Comparison of ENCODE assay signal across 21 cellular contexts in the genomic region with DNA sequence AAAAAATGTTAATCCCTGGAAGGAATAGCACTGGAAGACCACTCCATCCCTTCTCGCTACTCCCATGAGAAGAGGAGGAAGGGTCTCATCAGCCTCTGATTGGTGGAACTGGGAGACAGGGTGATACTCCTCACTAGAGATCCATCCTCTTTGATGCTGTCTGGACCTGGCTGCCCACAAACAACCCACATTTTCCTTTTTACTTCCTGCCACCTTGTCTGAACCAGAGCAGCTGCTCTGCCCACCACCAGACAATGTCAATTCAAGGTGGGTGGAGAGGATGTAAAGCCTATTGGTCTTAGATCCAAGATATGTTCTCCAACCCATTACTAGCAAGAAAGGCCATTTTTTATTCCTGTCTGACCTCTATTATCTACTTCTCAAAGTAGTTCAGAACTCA.
DNase-seq lines count a peak whose midpoint lies in the region; ATAC-seq and TF ChIP-seq lines count a peak whose summit lies in the region.
"Had no signal": no experiment of that assay in that cellular context is flagged by ENCODE, and none has a peak within 500 bp of the region (broad histone marks: within the 10 kb centered on the region; RNA-seq: fewer than 3 reads in every experiment).

No MANE protein-coding gene starts in this region.

- H3K27ac Mint-ChIP-seq in activated T-helper 1 cell treated with anti-CD3 and anti-CD28 coated beads, Interleukin-12 subunit alpha, Interleukin-12 subunit beta, Interleukin-2, Interleukin-4 antibody, amounts not matched to agents 30 ng/mL and 10 ng/mL and 1 ng/mL, durations not matched to agents 14 hours and 24 hours and 36 hours: no peak overlapping the region
- H3K27ac Mint-ChIP-seq: B cell; CD4-positive, alpha-beta T cell; CD8-positive, alpha-beta T cell had no signal

- H3K9me1 ChIP-seq in IMR-90 (ENCODE audit: insufficient read depth, low read length): peaks cover 2% of the 10 kb centered on the region; the same call in 1 of the 2 replicates

- no peak overlapping the region for H2BK5ac ChIP-seq in IMR-90 (ENCODE audit: low read depth, low read length, poor library complexity, severe bottlenecking)

- H3K4me1 ChIP-seq in DND-41 (ENCODE audit: insufficient read depth, low read length) (no peaks in the 10 kb centered on the region), IMR-90 (ENCODE audit: control insufficient read depth, insufficient read depth, low read length) (peaks cover 10% of the 10 kb centered on the region), Loucy (ENCODE audit: insufficient read depth, low read length, poor library complexity, severe bottlenecking) (peaks cover 27% of the 10 kb centered on the region), thymus (ENCODE audit: control insufficient read depth, insufficient read depth, low read length) (no peaks in the 10 kb centered on the region)
- H3K4me1 ChIP-seq: BLaER1 treated with 17β-estradiol and CSF1 and Interleukin-3, amounts not matched to agents 10 nM and 100 nM had no signal

- H3K9me3 ChIP-seq in DND-41 (ENCODE audit: insufficient read depth, low read length, severe bottlenecking) (no peaks in the 10 kb centered on the region), IMR-90 (ENCODE audit: control insufficient read depth, insufficient read depth, low read length) (no peaks in the 10 kb centered on the region), Loucy (ENCODE audit: insufficient read depth, low read depth, low read length) (no peaks in the 10 kb centered on the region), thymus (ENCODE audit: control insufficient read depth) (no peaks in the 10 kb centered on the region)
- H3K9me3 ChIP-seq: A549, Caco-2 had no signal

- peaks cover 3% of the 10 kb centered on the region; the same call in 1 of the 2 replicates for H3F3A ChIP-seq in Loucy (ENCODE audit: low read depth)

- no peak overlapping the region for H3K9ac ChIP-seq in DND-41 (ENCODE audit: low read depth, low read length)
- no peak overlapping the region for H3K9ac ChIP-seq in IMR-90 (ENCODE audit: low read depth, low read length)
- H3K9ac ChIP-seq in Loucy (ENCODE audit: low read depth, low read length, poor library complexity, severe bottlenecking): no peak overlapping the region
- H3K9ac ChIP-seq: BLaER1 treated with 17β-estradiol and CSF1 and Interleukin-3, amounts not matched to agents 10 nM and 100 nM had no signal

- H3K4me3 ChIP-seq in DND-41 (ENCODE audit: low read depth in 1 of 2, low read length in 2 of 2) (no peak overlapping the region), IMR-90 (ENCODE audit: insufficient read depth, low read depth, low read length) (no peak overlapping the region), Loucy (ENCODE audit: low read length, poor library complexity, severe bottlenecking) (no peak overlapping the region), thymus (ENCODE audit: low read length) (no peak overlapping the region)
- H3K4me3 ChIP-seq: A549; BLaER1 treated with 17β-estradiol and CSF1 and Interleukin-3, amounts not matched to agents 10 nM and 100 nM; GM12878 had no signal

- in situ Hi-C loops in IMR-90 (cut with MboI; ENCODE audit: low sequenced_read_pairs): no loop called here

- H2BK120ac ChIP-seq in IMR-90 (ENCODE audit: low read depth, low read length): peak overlapping the region; percentile 42; the same call in 1 of the 2 replicates

- H2AK5ac ChIP-seq in IMR-90 (ENCODE audit: low read depth, low read length): peak overlapping the region; percentile 54; the same call in 1 of the 2 replicates

- POLR2A ChIA-PET in IMR-90 (lab: Charles Lee; ENCODE audit: unreplicated experiment): no interaction called here

- no peaks in the 10 kb centered on the region for H3K36me3 Mint-ChIP-seq in activated T-helper 1 cell treated with anti-CD3 and anti-CD28 coated beads, Interleukin-12 subunit alpha, Interleukin-12 subunit beta, Interleukin-2, Interleukin-4 antibody, amounts not matched to agents 30 ng/mL and 10 ng/mL and 1 ng/mL, durations not matched to agents 14 hours and 24 hours and 36 hours (ENCODE audit: low read depth)
- H3K36me3 Mint-ChIP-seq: CD8-positive, alpha-beta T cell had no signal

- H3K27ac ChIP-seq in DND-41 (ENCODE audit: low read length): no peak overlapping the region
- no peak overlapping the region for H3K27ac ChIP-seq in IMR-90 (ENCODE audit: insufficient read depth, low read length)
- peak overlapping the region; percentile 5 for H3K27ac ChIP-seq in thymus (ENCODE audit: low read depth)
- H3K27ac ChIP-seq: 22Rv1; A549; BLaER1 treated with 17β-estradiol and CSF1 and Interleukin-3, amounts not matched to agents 10 nM and 100 nM; C4-2B had no signal

- H2BK20ac ChIP-seq in IMR-90 (ENCODE audit: low read depth, low read length): peak overlapping the region; percentile 66; the same call in 1 of the 2 replicates

- no peaks in the 10 kb centered on the region for H3K36me3 ChIP-seq in DND-41 (ENCODE audit: insufficient read depth, low read length)
- no peaks in the 10 kb centered on the region for H3K36me3 ChIP-seq in IMR-90 (ENCODE audit: control insufficient read depth, insufficient read depth, low read length)
- no peaks in the 10 kb centered on the region for H3K36me3 ChIP-seq in Loucy (ENCODE audit: insufficient read depth, low read length)
- H3K36me3 ChIP-seq in thymus (ENCODE audit: control insufficient read depth, insufficient read depth): no peaks in the 10 kb centered on the region
- H3K36me3 ChIP-seq: BLaER1 treated with 17β-estradiol and CSF1 and Interleukin-3, amounts not matched to agents 10 nM and 100 nM had no signal

- H3K9me2 ChIP-seq in Loucy (replicated peaks; ENCODE audit: low read depth, low read length): no peaks in the 10 kb centered on the region

- H3K4me2 ChIP-seq in DND-41 (ENCODE audit: insufficient read depth, low read length) (no peak overlapping the region), IMR-90 (ENCODE audit: low read depth, low read length) (no peak overlapping the region), Loucy (ENCODE audit: low read depth, low read length, poor library complexity, severe bottlenecking) (peak overlapping the region; percentile 20)
- H3K4me2 ChIP-seq: A549; BLaER1 treated with 17β-estradiol and CSF1 and Interleukin-3, amounts not matched to agents 10 nM and 100 nM had no signal

- no peak overlapping the region for H2AK9ac ChIP-seq in IMR-90 (replicated peaks; ENCODE audit: low read depth, low read length, poor library complexity)

- no peak overlapping the region for H4K8ac ChIP-seq in IMR-90 (ENCODE audit: low read depth in 2 of 2, low read length in 2 of 2)

- peak; percentile 94 for ATAC-seq in DND-41 (ENCODE audit: insufficient read depth, low read depth)
- ATAC-seq in IMR-90 (ENCODE audit: low read depth): no peak
- no peak for ATAC-seq in GM18909 (IDR thresholded peaks at IDR 0.05; ENCODE audit: poor library complexity, unreplicated experiment)
- ATAC-seq: A549; CD8-positive, alpha-beta T cell; GM12878 had no signal

- H4K20me1 ChIP-seq in DND-41 (ENCODE audit: insufficient read depth, low read length) (no peaks in the 10 kb centered on the region), IMR-90 (ENCODE audit: insufficient read depth, low read length) (no peaks in the 10 kb centered on the region), Loucy (ENCODE audit: insufficient read depth, low read length, poor library complexity, severe bottlenecking) (no peaks in the 10 kb centered on the region)
- H4K20me1 ChIP-seq: BLaER1 treated with 17β-estradiol and CSF1 and Interleukin-3, amounts not matched to agents 10 nM and 100 nM had no signal

- H3K56ac ChIP-seq in IMR-90 (ENCODE audit: extremely low read depth, insufficient read depth, low read length): no peak overlapping the region

- H4K91ac ChIP-seq in IMR-90 (ENCODE audit: insufficient read depth, low read depth, low read length): no peak overlapping the region

- BruUV-seq in IMR-90 (replicated peaks; lab: Mats Ljungman, UMichigan): no TSS peak

- CTCF ChIA-PET in IMR-90 (lab: Yijun Ruan, JAX): no interaction called here

- peak overlapping the region; percentile 84; the same call in 1 of the 2 replicates for H3K18ac ChIP-seq in IMR-90 (ENCODE audit: low read depth, low read length)

- TF ChIP-seq RAD21 in IMR-90 (IDR thresholded peaks at IDR 0.05; ENCODE audit: low read length): no peak

- H3K27me3 ChIP-seq in DND-41 (ENCODE audit: insufficient read depth, low read length, poor library complexity) (no peaks in the 10 kb centered on the region), IMR-90 (ENCODE audit: control insufficient read depth, insufficient read depth, low read length) (no peaks in the 10 kb centered on the region), Loucy (ENCODE audit: insufficient read depth, low read length, poor library complexity, severe bottlenecking) (no peaks in the 10 kb centered on the region), thymus (ENCODE audit: control insufficient read depth, insufficient read depth) (no peaks in the 10 kb centered on the region)
- H3K27me3 ChIP-seq: BLaER1 treated with 17β-estradiol and CSF1 and Interleukin-3, amounts not matched to agents 10 nM and 100 nM had no signal

- no CpG with 5 or more reads among the region's 1 CpG for WGBS in IMR-90 (ENCODE audit: extremely low coverage in 2 of 2, insufficient read length in 1 of 2), 2 experiments
- 63% methylated on average over 1 of the region's 1 CpG for WGBS in thymus

- intact Hi-C loops in IMR-90 (cut with micrococcal nuclease): no loop called here
- intact Hi-C loops in activated T-helper 1 cell treated with anti-CD3 and anti-CD28 coated beads, Interleukin-12 subunit alpha, Interleukin-12 subunit beta, Interleukin-2, Interleukin-4 antibody, amounts not matched to agents 30 ng/mL and 10 ng/mL and 1 ng/mL, durations not matched to agents 14 hours and 24 hours and 36 hours (cut with micrococcal nuclease): no loop called here

- TF ChIP-seq CTCF in DND-41 (IDR thresholded peaks at IDR 0.05; ENCODE audit: borderline replicate concordance, extremely low read depth, low read length, poor library complexity, severe bottlenecking) (no peak), IMR-90 (conservative IDR thresholded peaks at IDR 0.05; ENCODE audit: low read depth, low read length) (no peak), Loucy (conservative IDR thresholded peaks at IDR 0.05; ENCODE audit: low read length) (no peak)

- DNase-seq in DND-41 (peak; percentile 53), IMR-90 (no peak), SHP77 treated with DMSO at 0.1 percent for 48 hours (lab: John Stamatoyannopoulos, UW) (no peak)
- DNase-seq in activated T-helper 1 cell treated with anti-CD3 and anti-CD28 coated beads, Interleukin-12 subunit alpha, Interleukin-12 subunit beta, Interleukin-2, Interleukin-4 antibody, amounts not matched to agents 30 ng/mL and 10 ng/mL and 1 ng/mL, durations not matched to agents 14 hours and 24 hours and 36 hours (ENCODE audit: low spot score): no peak
- DNase-seq: AML-193; Caco-2; Calu3; CD4-positive, alpha-beta T cell; CD8-positive, alpha-beta T cell; DMS79 treated with DMSO at 0.1 percent for 48 hours; EL; GDM1 had no signal

- H3K4ac ChIP-seq in IMR-90 (ENCODE audit: low read depth, low read length): peak overlapping the region; percentile 45; the same call in 1 of the 2 replicates

- H3K9me3 Mint-ChIP-seq in activated T-helper 1 cell treated with anti-CD3 and anti-CD28 coated beads, Interleukin-12 subunit alpha, Interleukin-12 subunit beta, Interleukin-2, Interleukin-4 antibody, amounts not matched to agents 30 ng/mL and 10 ng/mL and 1 ng/mL, durations not matched to agents 14 hours and 24 hours and 36 hours: no peaks in the 10 kb centered on the region
- H3K9me3 Mint-ChIP-seq: CD4-positive, alpha-beta T cell; CD8-positive, alpha-beta T cell had no signal

- H3K4me1 Mint-ChIP-seq in activated T-helper 1 cell treated with anti-CD3 and anti-CD28 coated beads, Interleukin-12 subunit alpha, Interleukin-12 subunit beta, Interleukin-2, Interleukin-4 antibody, amounts not matched to agents 30 ng/mL and 10 ng/mL and 1 ng/mL, durations not matched to agents 14 hours and 24 hours and 36 hours (ENCODE audit: low read depth): no peaks in the 10 kb centered on the region
- H3K4me1 Mint-ChIP-seq: B cell had no signal

- H3K14ac ChIP-seq in IMR-90 (replicated peaks; ENCODE audit: low read depth, low read length): no peak overlapping the region; the same call in 1 of the 2 replicates

- H3K23ac ChIP-seq in IMR-90 (ENCODE audit: low read depth, low read length): 0 out of 2 replicates have a peak overlapping the region, but pooled peaks have one; percentile 16

- no peak for TF ChIP-seq POLR2A in IMR-90 (IDR thresholded peaks at IDR 0.05; ENCODE audit: low read depth, low read length)

- H3K79me2 ChIP-seq in DND-41 (ENCODE audit: insufficient read depth, low read length) (no peaks in the 10 kb centered on the region), Loucy (ENCODE audit: insufficient read depth, low read length) (no peaks in the 10 kb centered on the region)

- H2AFZ ChIP-seq in DND-41 (ENCODE audit: low read depth, low read length): no peak overlapping the region
- H2AFZ ChIP-seq in IMR-90 (replicated peaks; ENCODE audit: low read length, poor library complexity): no peak overlapping the region
- no peak overlapping the region for H2AFZ ChIP-seq in Loucy (ENCODE audit: low read length)

- no peak overlapping the region for H3K4me3 Mint-ChIP-seq in activated T-helper 1 cell treated with anti-CD3 and anti-CD28 coated beads, Interleukin-12 subunit alpha, Interleukin-12 subunit beta, Interleukin-2, Interleukin-4 antibody, amounts not matched to agents 30 ng/mL and 10 ng/mL and 1 ng/mL, durations not matched to agents 14 hours and 24 hours and 36 hours
- H3K4me3 Mint-ChIP-seq: B cell; CD4-positive, alpha-beta T cell; CD8-positive, alpha-beta T cell had no signal

- peaks cover 12% of the 10 kb centered on the region for H3K27me3 Mint-ChIP-seq in activated T-helper 1 cell treated with anti-CD3 and anti-CD28 coated beads, Interleukin-12 subunit alpha, Interleukin-12 subunit beta, Interleukin-2, Interleukin-4 antibody, amounts not matched to agents 30 ng/mL and 10 ng/mL and 1 ng/mL, durations not matched to agents 14 hours and 24 hours and 36 hours (ENCODE audit: insufficient read depth)
- H3K27me3 Mint-ChIP-seq: CD4-positive, alpha-beta T cell had no signal

- no peaks in the 10 kb centered on the region for H3K79me1 ChIP-seq in IMR-90 (ENCODE audit: low read depth in 1 of 2, low read length in 2 of 2)

- dilution Hi-C loops in IMR-90 (cut with HindIII; ENCODE audit: low sequenced_read_pairs, unreplicated experiment): no loop called here

- H4K5ac ChIP-seq in IMR-90 (ENCODE audit: low read depth, low read length): peak overlapping the region; percentile 52; the same call in 1 of the 2 replicates

- no peak overlapping the region for H2BK15ac ChIP-seq in IMR-90 (ENCODE audit: low read depth, low read length)
